ENCODE assay signal across 13 cellular contexts in the genomic region with DNA sequence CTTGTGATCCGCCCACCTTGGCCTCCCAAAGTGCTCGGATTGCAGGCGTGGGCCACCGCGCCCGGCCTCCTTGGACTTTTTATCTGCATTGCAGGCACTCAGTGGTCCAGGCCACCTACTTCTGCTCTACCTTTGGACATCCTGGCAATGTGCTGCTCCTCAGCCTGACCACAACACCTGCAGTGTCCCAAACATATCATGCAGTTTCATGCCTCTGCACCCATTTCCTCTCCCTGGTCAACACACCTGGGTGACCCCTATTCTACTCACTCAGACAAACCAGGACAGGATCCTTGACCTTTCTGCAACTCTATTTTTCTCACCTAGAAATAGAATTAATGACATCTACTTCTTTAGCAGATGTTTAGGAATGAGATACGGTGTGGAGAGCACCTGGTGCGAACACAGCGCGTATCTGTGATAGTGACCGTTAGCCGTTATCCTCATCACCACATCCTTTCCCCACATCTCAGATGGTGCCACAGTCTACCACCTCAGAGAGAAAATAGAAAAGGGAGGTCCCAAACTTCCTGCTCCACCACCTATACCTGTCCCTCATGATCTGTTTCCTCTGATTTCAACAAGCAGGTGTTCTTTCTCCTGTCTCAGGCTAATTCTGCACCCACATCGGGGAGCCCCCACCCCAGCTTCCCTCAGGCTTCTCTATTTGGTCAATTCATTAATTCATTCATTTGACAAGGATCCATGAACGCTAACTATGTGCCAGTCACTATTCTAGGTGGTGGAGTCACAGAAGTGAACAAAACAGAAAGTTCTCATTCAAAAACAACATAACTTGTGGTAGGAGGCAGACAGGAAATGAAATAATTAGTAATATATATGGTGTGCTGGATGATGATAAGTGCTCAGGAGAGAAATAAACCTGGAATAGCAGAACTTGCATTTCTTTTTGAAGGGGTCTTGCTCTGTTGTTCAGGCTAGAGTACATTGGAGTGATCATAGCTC. TPM values are rescaled to one million over a fixed set of nuclear protein-coding genes. Genes with fewer than 3 reads are reported as not detected.
DNase-seq lines count a peak whose midpoint lies in the region; ATAC-seq and TF ChIP-seq lines count a peak whose summit lies in the region.
"Had no signal": no experiment of that assay in that cellular context is flagged by ENCODE, and none has a peak within 500 bp of the region (broad histone marks: within the 10 kb centered on the region; RNA-seq: fewer than 3 reads in every experiment).

No MANE protein-coding gene starts in this region.

- ATAC-seq in GM19324 (IDR thresholded peaks at IDR 0.05; ENCODE audit: low FRiP score, unreplicated experiment) (peak; percentile 57), HG03066 (IDR thresholded peaks at IDR 0.05; ENCODE audit: low read depth, unreplicated experiment) (peak; percentile 47)

- H3K4me3 Mint-ChIP-seq in activated T-helper 1 cell treated with anti-CD3 and anti-CD28 coated beads, Interleukin-12 subunit alpha, Interleukin-12 subunit beta, Interleukin-2, Interleukin-4 antibody, amounts not matched to agents 30 ng/mL and 10 ng/mL and 1 ng/mL, durations not matched to agents 14 hours and 24 hours and 36 hours = peak overlapping the region; percentile 21
- H3K4me3 Mint-ChIP-seq: brain had no signal

- TF ChIP-seq CTCF in GM06990 (IDR thresholded peaks at IDR 0.05; ENCODE audit: insufficient read depth, low read length, poor library complexity, severe bottlenecking) = no peak

- H3K36me3 ChIP-seq in GM06990 (ENCODE audit: control insufficient read depth, insufficient read depth, low read length) = no peaks in the 10 kb centered on the region
- H3K36me3 ChIP-seq: left ventricle myocardium inferior, sigmoid colon had no signal

- intact Hi-C loops in activated T-helper 1 cell treated with anti-CD3 and anti-CD28 coated beads, Interleukin-12 subunit alpha, Interleukin-12 subunit beta, Interleukin-2, Interleukin-4 antibody, amounts not matched to agents 30 ng/mL and 10 ng/mL and 1 ng/mL, durations not matched to agents 14 hours and 24 hours and 36 hours (cut with micrococcal nuclease) = no loop called here

- H3K9me3 Mint-ChIP-seq in activated T-helper 1 cell treated with anti-CD3 and anti-CD28 coated beads, Interleukin-12 subunit alpha, Interleukin-12 subunit beta, Interleukin-2, Interleukin-4 antibody, amounts not matched to agents 30 ng/mL and 10 ng/mL and 1 ng/mL, durations not matched to agents 14 hours and 24 hours and 36 hours = no peaks in the 10 kb centered on the region
- H3K9me3 Mint-ChIP-seq: brain had no signal

- peaks cover 27% of the 10 kb centered on the region for H3K4me1 Mint-ChIP-seq in activated T-helper 1 cell treated with anti-CD3 and anti-CD28 coated beads, Interleukin-12 subunit alpha, Interleukin-12 subunit beta, Interleukin-2, Interleukin-4 antibody, amounts not matched to agents 30 ng/mL and 10 ng/mL and 1 ng/mL, durations not matched to agents 14 hours and 24 hours and 36 hours (ENCODE audit: low read depth)
- H3K4me1 Mint-ChIP-seq: brain had no signal

- no peak overlapping the region for H3K4me3 ChIP-seq in GM06990 (replicated peaks; ENCODE audit: low read depth, low read length)
- H3K4me3 ChIP-seq: left ventricle myocardium inferior, sigmoid colon had no signal

- H3K36me3 Mint-ChIP-seq in activated T-helper 1 cell treated with anti-CD3 and anti-CD28 coated beads, Interleukin-12 subunit alpha, Interleukin-12 subunit beta, Interleukin-2, Interleukin-4 antibody, amounts not matched to agents 30 ng/mL and 10 ng/mL and 1 ng/mL, durations not matched to agents 14 hours and 24 hours and 36 hours (ENCODE audit: low read depth) = no peaks in the 10 kb centered on the region
- H3K36me3 Mint-ChIP-seq: brain had no signal

- DNase-seq in GM06990 (ENCODE audit: extremely low read depth, insufficient read length) (peak; percentile 65), LoVo (ENCODE audit: low spot score) (no peak), KG1 (lab: John Stamatoyannopoulos, UW) (no peak), GM03348 (ENCODE audit: low spot score) (no peak), hypothalamus (lab: John Stamatoyannopoulos, UW) (no peak)
- DNase-seq in activated T-helper 1 cell treated with anti-CD3 and anti-CD28 coated beads, Interleukin-12 subunit alpha, Interleukin-12 subunit beta, Interleukin-2, Interleukin-4 antibody, amounts not matched to agents 30 ng/mL and 10 ng/mL and 1 ng/mL, durations not matched to agents 14 hours and 24 hours and 36 hours (ENCODE audit: low spot score) = no peak
- DNase-seq: Caco-2, left ventricle myocardium inferior, NCI-H82, sigmoid colon had no signal

- no peaks in the 10 kb centered on the region for H3K27me3 Mint-ChIP-seq in activated T-helper 1 cell treated with anti-CD3 and anti-CD28 coated beads, Interleukin-12 subunit alpha, Interleukin-12 subunit beta, Interleukin-2, Interleukin-4 antibody, amounts not matched to agents 30 ng/mL and 10 ng/mL and 1 ng/mL, durations not matched to agents 14 hours and 24 hours and 36 hours (ENCODE audit: insufficient read depth)

- H3K27ac Mint-ChIP-seq in activated T-helper 1 cell treated with anti-CD3 and anti-CD28 coated beads, Interleukin-12 subunit alpha, Interleukin-12 subunit beta, Interleukin-2, Interleukin-4 antibody, amounts not matched to agents 30 ng/mL and 10 ng/mL and 1 ng/mL, durations not matched to agents 14 hours and 24 hours and 36 hours = peak overlapping the region; percentile 54

- no peaks in the 10 kb centered on the region for H3K27me3 ChIP-seq in GM06990 (replicated peaks; ENCODE audit: control insufficient read depth, insufficient read depth, low read length)
- H3K27me3 ChIP-seq: sigmoid colon had no signal

RNA-seq across cellular contexts. Expression of a gene that starts 4.3 kb away (rescaled TPM):
- 45.3 and 51.8 TPM in 2 replicates for total RNA-seq in activated T-helper 1 cell treated with anti-CD3 and anti-CD28 coated beads, Interleukin-12 subunit alpha, Interleukin-12 subunit beta, Interleukin-2, Interleukin-4 antibody, amounts not matched to agents 30 ng/mL and 10 ng/mL and 1 ng/mL, durations not matched to agents 14 hours and 24 hours and 36 hours

RNA-seq across cellular contexts. Expression of a gene that starts 22.2 kb away (rescaled TPM):
- total RNA-seq in activated T-helper 1 cell treated with anti-CD3 and anti-CD28 coated beads, Interleukin-12 subunit alpha, Interleukin-12 subunit beta, Interleukin-2, Interleukin-4 antibody, amounts not matched to agents 30 ng/mL and 10 ng/mL and 1 ng/mL, durations not matched to agents 14 hours and 24 hours and 36 hours = 21.7 and 25.4 TPM in 2 replicates

RNA-seq across cellular contexts. Expression of a gene that starts 41.3 kb away (rescaled TPM):
- total RNA-seq in activated T-helper 1 cell treated with anti-CD3 and anti-CD28 coated beads, Interleukin-12 subunit alpha, Interleukin-12 subunit beta, Interleukin-2, Interleukin-4 antibody, amounts not matched to agents 30 ng/mL and 10 ng/mL and 1 ng/mL, durations not matched to agents 14 hours and 24 hours and 36 hours = 28.2 and 30.6 TPM in 2 replicates
